Comparison of ENCODE assay signal across 9 cellular contexts in the genomic region with DNA sequence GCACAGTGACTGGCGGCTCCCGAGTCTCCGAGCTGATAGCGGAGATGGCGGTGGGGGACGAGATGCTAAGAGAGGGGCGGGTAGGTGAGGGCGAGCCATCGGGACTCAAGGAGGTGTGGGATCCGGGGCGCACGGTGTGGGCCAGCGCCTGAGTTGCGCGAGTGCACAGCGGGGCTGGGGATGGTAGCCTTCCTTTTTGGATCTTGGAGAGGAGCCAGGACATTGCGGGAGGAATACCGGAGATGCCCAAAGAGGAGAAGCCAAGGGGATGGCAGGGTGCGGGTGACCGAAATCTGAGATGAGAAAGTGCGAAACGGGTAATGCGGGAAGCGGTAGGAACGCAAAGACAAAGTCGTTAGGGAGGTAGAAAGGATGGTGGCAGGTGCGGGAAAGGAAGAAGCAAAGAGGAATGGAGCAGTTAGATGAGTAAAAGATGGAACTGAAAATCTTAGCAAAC. TPM values are rescaled to one million over a fixed set of nuclear protein-coding genes. Genes with fewer than 3 reads are reported as not detected.
DNase-seq lines count a peak whose midpoint lies in the region; ATAC-seq and TF ChIP-seq lines count a peak whose summit lies in the region.
"Had no signal": no experiment of that assay in that cellular context is flagged by ENCODE, and none has a peak within 500 bp of the region (broad histone marks: within the 10 kb centered on the region; RNA-seq: fewer than 3 reads in every experiment).

No MANE protein-coding gene starts in this region.

- no peak for ATAC-seq in left lung
- ATAC-seq in GM19467 (IDR thresholded peaks at IDR 0.05; ENCODE audit: unreplicated experiment), result no peak

- no peaks in the 10 kb centered on the region for H3K9me3 Mint-ChIP-seq in activated CD4-positive, alpha-beta T cell treated with anti-CD3 and anti-CD28 coated beads, Interleukin-2, amount 10 ng/mL, durations not matched to agents 24 days and 14 days

- peaks cover 46% of the 10 kb centered on the region for H3K27me3 Mint-ChIP-seq in activated CD4-positive, alpha-beta T cell treated with anti-CD3 and anti-CD28 coated beads, Interleukin-2, amount 10 ng/mL, durations not matched to agents 24 days and 14 days

- H3K27ac Mint-ChIP-seq in activated CD4-positive, alpha-beta T cell treated with anti-CD3 and anti-CD28 coated beads, Interleukin-2, amount 10 ng/mL, durations not matched to agents 24 days and 14 days, result no peak overlapping the region

- DNase-seq in activated CD4-positive, alpha-beta T cell treated with anti-CD3 and anti-CD28 coated beads, Interleukin-2, amount 10 ng/mL, durations not matched to agents 24 days and 14 days, result no peak
- DNase-seq in activated CD4-positive, alpha-beta T cell treated with anti-CD3 and anti-CD28 coated beads for 48 hours, result no peak
- DNase-seq in breast epithelium (ENCODE audit: low spot score in 2 of 2) (no peak), left lung (peak in 1 of 2 donors; percentile 63), testis (no peak), NCI-H1105 treated with DMSO at 0.1 percent for 48 hours (lab: John Stamatoyannopoulos, UW) (no peak), GM13976 (ENCODE audit: low spot score) (no peak)
- DNase-seq: AML-193 had no signal

- peaks cover 9% of the 10 kb centered on the region for H3K4me1 Mint-ChIP-seq in activated CD4-positive, alpha-beta T cell treated with anti-CD3 and anti-CD28 coated beads, Interleukin-2, amount 10 ng/mL, durations not matched to agents 24 days and 14 days

- TF ChIP-seq CTCF in breast epithelium (IDR thresholded peaks at IDR 0.05) (no peak), left lung (IDR thresholded peaks at IDR 0.05) (no peak), testis (IDR thresholded peaks at IDR 0.05) (no peak), GM13976 (IDR thresholded peaks at IDR 0.05; ENCODE audit: borderline replicate concordance, control extremely low read depth, extremely low read depth, insufficient read depth, missing control alignments) (no peak)

- H3K4me3 ChIP-seq in breast epithelium (peak overlapping the region; percentile 29 to 70 (median 52)), left lung (peak overlapping the region; percentile 16 to 27), testis (peak overlapping the region; percentile 19 to 49)

- H3K36me3 ChIP-seq in breast epithelium (no peaks in the 10 kb centered on the region), left lung (no peaks in the 10 kb centered on the region), testis (ENCODE audit: low read depth, missing control alignments) (no peaks in the 10 kb centered on the region)

- H3K27ac ChIP-seq in breast epithelium, result no peak overlapping the region
- no peak overlapping the region for H3K27ac ChIP-seq in left lung
- no peak overlapping the region for H3K27ac ChIP-seq in testis

- H3K27me3 ChIP-seq in breast epithelium, result peaks cover 0 to 20% of the 10 kb centered on the region in 2 donors
- H3K27me3 ChIP-seq in left lung, result peaks cover 23 to 46% of the 10 kb centered on the region in 2 donors
- no peaks in the 10 kb centered on the region for H3K27me3 ChIP-seq in testis

- H3K4me1 ChIP-seq in breast epithelium (peaks cover 6 to 9% of the 10 kb centered on the region in 2 donors), left lung (peaks cover 6 to 13% of the 10 kb centered on the region in 2 donors), testis (peaks cover 6% of the 10 kb centered on the region)

- in situ Hi-C loops in GM13976 (cut with MboI; ENCODE audit: low sequenced_read_pairs, unreplicated experiment), result no loop called here

- no peaks in the 10 kb centered on the region for H3K36me3 Mint-ChIP-seq in activated CD4-positive, alpha-beta T cell treated with anti-CD3 and anti-CD28 coated beads, Interleukin-2, amount 10 ng/mL, durations not matched to agents 24 days and 14 days (ENCODE audit: low read depth)

- H3K9me3 ChIP-seq in breast epithelium, result no peaks in the 10 kb centered on the region
- no peaks in the 10 kb centered on the region for H3K9me3 ChIP-seq in left lung
- H3K9me3 ChIP-seq in testis, result no peaks in the 10 kb centered on the region

- WGBS in testis, 2 donors, result 5 to 7% methylated on average over 27 of the region's 27 CpGs

- intact Hi-C loops in activated CD4-positive, alpha-beta T cell treated with anti-CD3 and anti-CD28 coated beads, Interleukin-2, amount 10 ng/mL, durations not matched to agents 24 days and 14 days (cut with micrococcal nuclease), result no loop called here
- intact Hi-C loops in breast epithelium (cut with DNase I; ENCODE audit: low total_unique reads) (no loop called here), left lung (cut with DNase I) (no loop called here), testis (cut with DNase I; ENCODE audit: low total_unique reads) (no loop called here)

- TF ChIP-seq POLR2A in breast epithelium (IDR thresholded peaks at IDR 0.05), result no peak
- TF ChIP-seq POLR2A in testis (IDR thresholded peaks at IDR 0.05), result no peak

- peak overlapping the region; percentile 70 for H3K4me3 Mint-ChIP-seq in activated CD4-positive, alpha-beta T cell treated with anti-CD3 and anti-CD28 coated beads, Interleukin-2, amount 10 ng/mL, durations not matched to agents 24 days and 14 days

RNA-seq across cellular contexts. Expression of a gene that starts 0.4 kb away (rescaled TPM):
- total RNA-seq in activated CD4-positive, alpha-beta T cell treated with anti-CD3 and anti-CD28 coated beads, Interleukin-2, amount 10 ng/mL, durations not matched to agents 24 days and 14 days, result not detected in 2 replicates
- total RNA-seq in breast epithelium, result under 1 TPM in 2 of 3 donors, not detected in 1; 0.33 to 0.59 TPM
- total RNA-seq in left lung, result under 1 TPM; 0.06 to 0.18 TPM
- under 1 TPM; 0.08 to 0.19 TPM for total RNA-seq in testis
- 0.26 TPM for polyA plus RNA-seq in testis (ENCODE audit: insufficient read depth, low read depth, low replicate concordance)

RNA-seq across cellular contexts. Expression of a gene that starts 28.7 kb away (rescaled TPM):
- 47.1 and 51.4 TPM in 2 replicates for total RNA-seq in activated CD4-positive, alpha-beta T cell treated with anti-CD3 and anti-CD28 coated beads, Interleukin-2, amount 10 ng/mL, durations not matched to agents 24 days and 14 days
- total RNA-seq in breast epithelium (10 to 100 TPM; 28.0 to 41.3 (median 28.2) TPM), left lung (10 to 100 TPM; 23.1 to 24.1 TPM), testis (10 to 100 TPM; 42.6 to 48.0 TPM)
- 30.5 TPM for polyA plus RNA-seq in testis (ENCODE audit: insufficient read depth, low read depth, low replicate concordance)

RNA-seq across cellular contexts. Expression of a gene that starts 28.9 kb away (rescaled TPM):
- total RNA-seq in activated CD4-positive, alpha-beta T cell treated with anti-CD3 and anti-CD28 coated beads, Interleukin-2, amount 10 ng/mL, durations not matched to agents 24 days and 14 days, result 46.3 and 53.4 TPM in 2 replicates
- total RNA-seq in breast epithelium (under 1 TPM; 0.33 to 0.96 (median 0.59) TPM), left lung (1 to 10 TPM; 3.0 to 6.6 TPM), testis (10 to 100 TPM in 1 of 2 donors, 1 to 10 TPM in 1; 7.6 to 13.3 TPM)
- 12.5 TPM for polyA plus RNA-seq in testis (ENCODE audit: insufficient read depth, low read depth, low replicate concordance)
